In the genomic region with DNA sequence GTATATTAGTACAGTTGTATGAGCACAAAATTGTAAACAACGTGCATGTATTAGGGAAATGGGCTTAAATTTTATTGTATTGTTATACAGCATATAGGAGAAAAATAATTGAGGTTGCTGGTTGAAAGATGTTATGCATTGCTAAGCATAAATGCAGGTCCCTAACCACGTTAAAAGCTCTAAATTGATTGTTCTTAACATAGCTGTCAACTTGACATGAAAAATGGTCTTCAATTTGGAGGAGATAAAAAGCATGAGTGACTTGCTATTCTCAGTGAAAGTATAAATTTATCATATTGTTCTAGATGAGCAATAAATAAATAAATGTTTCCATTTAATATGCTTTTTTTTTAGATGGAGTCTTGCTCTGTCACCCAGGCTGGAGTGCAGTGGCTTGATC, we compare ENCODE assay signal across 29 cellular contexts.
"Had no signal": no experiment of that assay in that cellular context is flagged by ENCODE, and none has a peak within 500 bp of the region (broad histone marks: within the 10 kb centered on the region; RNA-seq: fewer than 3 reads in every experiment).

No MANE protein-coding gene starts in this region.

- H3K27me3 ChIP-seq: adrenal gland, body of pancreas, esophagus muscularis mucosa, foreskin keratinocyte, gastrocnemius medialis, heart left ventricle had no signal

- H3K4me1 ChIP-seq: adrenal gland, body of pancreas, esophagus muscularis mucosa, foreskin keratinocyte, gastrocnemius medialis, heart left ventricle had no signal

- DNase-seq: activated B cell treated with CpG ODN at 0.5 μM for 24 hours; activated CD4-positive, alpha-beta memory T cell treated with anti-CD3 and anti-CD28 coated beads for 36 hours; activated CD4-positive, alpha-beta T cell treated with anti-CD3 and anti-CD28 coated beads for 48 hours; activated CD8-positive, alpha-beta memory T cell treated with anti-CD3 and anti-CD28 coated beads, Interleukin-2, amount 10 ng/mL, durations not matched to agents 7 days and 5 days; activated CD8-positive, alpha-beta memory T cell treated with anti-CD3 and anti-CD28 coated beads, Interleukin-2, amount 50 U/mL, for 4 hours; activated CD8-positive, alpha-beta T cell treated with anti-CD3 and anti-CD28 coated beads, Interleukin-2, amount 10 ng/mL, durations not matched to agents 7 days and 5 days; activated effector memory CD4-positive, alpha-beta T cell treated with anti-CD3 and anti-CD28 coated beads, Interleukin-2, amount 50 U/mL, for 16 hours; activated naive CD4-positive, alpha-beta T cell treated with anti-CD3 and anti-CD28 coated beads for 36 hours; activated naive CD8-positive, alpha-beta T cell treated with anti-CD3 and anti-CD28 coated beads for 36 hours; activated naive CD8-positive, alpha-beta T cell treated with anti-CD3 and anti-CD28 coated beads, Interleukin-2, amount 50 U/mL, for 24 hours; activated T-cell treated with anti-CD3 and anti-CD28 coated beads, Interleukin-2, amount 50 U/mL, for 1 hour; activated T-cell treated with anti-CD3 and anti-CD28 coated beads, Interleukin-2, amount 50 U/mL, for 48 hours; adrenal gland; amygdala; aorta; body of pancreas; caudate nucleus; cortex of kidney; dermis blood vessel endothelial cell; effector CD4-positive, alpha-beta T cell; effector memory CD8-positive, alpha-beta T cell; erythroblast; foreskin keratinocyte; gastrocnemius medialis; glutamatergic neuron; heart left ventricle; T1000; WERI-Rb-1 had no signal

- H3K36me3 ChIP-seq: adrenal gland, esophagus muscularis mucosa, gastrocnemius medialis, heart left ventricle, WERI-Rb-1 had no signal

- H3K27ac ChIP-seq: adrenal gland, body of pancreas, esophagus muscularis mucosa, foreskin keratinocyte, gastrocnemius medialis, heart left ventricle, WERI-Rb-1 had no signal

- H3K4me3 ChIP-seq: adrenal gland, body of pancreas, esophagus muscularis mucosa, gastrocnemius medialis, heart left ventricle had no signal

- H3K9me3 ChIP-seq: adrenal gland, body of pancreas, esophagus muscularis mucosa, gastrocnemius medialis had no signal
